In genomic region chr3:179450901-179451334, GRCh38 we compare ENCODE assay signal across 8 cellular contexts. TPM values are rescaled to one million over a fixed set of nuclear protein-coding genes. Genes with fewer than 3 reads are reported as not detected.
A peak's percentile ranks its signal among the peaks of the same experiment; 100 is the strongest.
DNase-seq lines count a peak whose midpoint lies in the region; ATAC-seq, FAIRE-seq and TF ChIP-seq lines count a peak whose summit lies in the region.

No MANE protein-coding gene starts in this region.

- H4K20me1 ChIP-seq in DOHH2 (ENCODE audit: control insufficient read depth, insufficient read depth, low read depth, low read length), result no peaks in the 10 kb centered on the region; the same call in 1 of the 2 replicates

- H3K36me3 ChIP-seq in DOHH2 (ENCODE audit: control insufficient read depth, low read length), result 0 out of 2 replicates have a peak, but pooled peaks cover 5% of the 10 kb centered on the region

- peak overlapping the region; percentile 91 for H3K4me3 Mint-ChIP-seq in osteocyte (ENCODE audit: unreplicated experiment)

- no peaks in the 10 kb centered on the region for H3K9me3 Mint-ChIP-seq in osteocyte (ENCODE audit: unreplicated experiment)

- peaks cover 6% of the 10 kb centered on the region; the same call in 1 of the 2 replicates for H3K27me3 ChIP-seq in DOHH2 (ENCODE audit: control insufficient read depth, low read length)
- H3K27me3 ChIP-seq in HL-60 (ENCODE audit: insufficient read depth, poor library complexity, severe bottlenecking), result no peaks in the 10 kb centered on the region

- FAIRE-seq in urothelium cell line (lab: Jason Lieb, UNC), result no peak

- intact Hi-C loops in head of caudate nucleus (cut with DNase I), result no loop called here

- peaks cover 54% of the 10 kb centered on the region for H3K4me1 ChIP-seq in DOHH2 (ENCODE audit: control insufficient read depth, low read length)

- no peaks in the 10 kb centered on the region for H3K27me3 Mint-ChIP-seq in osteocyte (ENCODE audit: unreplicated experiment)

- H3K27ac Mint-ChIP-seq in osteocyte (ENCODE audit: unreplicated experiment), result peak overlapping the region; percentile 95

- H3K4me3 ChIP-seq in DOHH2 (ENCODE audit: low read length) (peak overlapping the region; percentile 91), HL-60 (replicated peaks; ENCODE audit: insufficient read depth, low read length) (peak overlapping the region; percentile 80)

- peaks cover 14% of the 10 kb centered on the region for H3K36me3 Mint-ChIP-seq in osteocyte (ENCODE audit: unreplicated experiment)

- H3K4me1 Mint-ChIP-seq in osteocyte (ENCODE audit: unreplicated experiment), result peaks cover 45% of the 10 kb centered on the region

- peak in 1 of 2 experiments; percentile 37 for DNase-seq in HL-60 (ENCODE audit: low read depth in 1 of 2, low spot score in 1 of 2)
- DNase-seq in activated CD8-positive, alpha-beta memory T cell treated with anti-CD3 and anti-CD28 coated beads, Interleukin-2, amount 50 U/mL, for 48 hours, result peak; percentile 56
- DNase-seq in head of caudate nucleus, result peak in 27 of 42 donors; percentile 2 to 52 (median 17)
- no peak for DNase-seq in osteocyte (ENCODE audit: extremely low spot score, unreplicated experiment)
- DNase-seq in urothelium cell line (ENCODE audit: low spot score), result no peak
- no peak for DNase-seq in stimulated activated naive CD4-positive, alpha-beta T cell treated with Interleukin-2 at 50 U/mL for 16 hours (lab: John Stamatoyannopoulos, UW)

- no peaks in the 10 kb centered on the region for H3K9me3 ChIP-seq in DOHH2 (ENCODE audit: control insufficient read depth, insufficient read depth, low read length)

- H3F3A ChIP-seq in DOHH2 (ENCODE audit: control insufficient read depth, insufficient read depth), result peaks cover 17% of the 10 kb centered on the region; the same call in 1 of the 2 replicates

- ATAC-seq in GM21360 (IDR thresholded peaks at IDR 0.05; ENCODE audit: unreplicated experiment), result peak; percentile 39

- TF ChIP-seq CTCF in DOHH2 (IDR thresholded peaks at IDR 0.05; ENCODE audit: low read depth, low read length, poor library complexity, severe bottlenecking) (no peak), HL-60 (IDR thresholded peaks at IDR 0.05; ENCODE audit: insufficient read depth, low read length) (no peak), osteocyte (IDR thresholded peaks at IDR 0.05) (no peak)

- no peaks in the 10 kb centered on the region for H3K9me2 ChIP-seq in DOHH2 (replicated peaks; ENCODE audit: control insufficient read depth, low read length)

- H3K27ac ChIP-seq in DOHH2 (ENCODE audit: low read depth, low read length) (peak overlapping the region; percentile 31), HL-60 (replicated peaks) (peak overlapping the region; percentile 90)

- peaks cover 49% of the 10 kb centered on the region for H3K79me2 ChIP-seq in DOHH2 (ENCODE audit: control insufficient read depth, low read length)

- peak overlapping the region; percentile 88 for H3K4me2 ChIP-seq in DOHH2 (ENCODE audit: low read length)

RNA-seq across cellular contexts. Expression of gene GNB4, which starts 0.4 kb away (rescaled TPM):
- 56.7 and 58.3 TPM in 2 replicates for total RNA-seq in osteocyte

Comparison
In these comparisons a context has a peak if more than half of its experiments do, and no peak if none do; other contexts are left out.
1. DNase-seq: peak in activated CD8-positive, alpha-beta memory T cell treated with anti-CD3 and anti-CD28 coated beads, Interleukin-2, amount 50 U/mL, for 48 hours (single experiment) and head of caudate nucleus (27 of 42); none in osteocyte (single experiment), urothelium cell line (single experiment) and stimulated activated naive CD4-positive, alpha-beta T cell treated with Interleukin-2 at 50 U/mL for 16 hours (single experiment).